11 cellular contexts compared by ENCODE assay signal in genomic region chr5:150670961-150671337, GRCh38. TPM values are rescaled to one million over a fixed set of nuclear protein-coding genes. Genes with fewer than 3 reads are reported as not detected.
DNase-seq lines count a peak whose midpoint lies in the region; ATAC-seq and TF ChIP-seq lines count a peak whose summit lies in the region.
"Had no signal": no experiment of that assay in that cellular context is flagged by ENCODE, and none has a peak within 500 bp of the region (broad histone marks: within the 10 kb centered on the region; RNA-seq: fewer than 3 reads in every experiment).

No MANE protein-coding gene starts in this region.

- peak overlapping the region; percentile 82 to 97 (median 92) for H3K27ac ChIP-seq in gastrocnemius medialis
- H3K27ac ChIP-seq: neutrophil had no signal

- peaks cover 25% of the 10 kb centered on the region for H3K27me3 Mint-ChIP-seq in activated CD8-positive, alpha-beta memory T cell treated with anti-CD3 and anti-CD28 coated beads, Interleukin-2, amount 10 ng/mL, durations not matched to agents 7 days and 5 days
- H3K27me3 Mint-ChIP-seq in IgD-negative memory B cell (peaks cover 24% of the 10 kb centered on the region), HFFc6 (ENCODE audit: insufficient read depth) (peaks cover 5% of the 10 kb centered on the region)

- no peak overlapping the region for H3K4me3 Mint-ChIP-seq in activated CD8-positive, alpha-beta memory T cell treated with anti-CD3 and anti-CD28 coated beads, Interleukin-2, amount 10 ng/mL, durations not matched to agents 7 days and 5 days
- H3K4me3 Mint-ChIP-seq in IgD-negative memory B cell (peak overlapping the region in 3 of 4 donors; percentile 49 to 76 (median 63)), HFFc6 (no peak overlapping the region)

- DNase-seq in activated CD8-positive, alpha-beta memory T cell treated with anti-CD3 and anti-CD28 coated beads for 24 hours: peak; percentile 21
- no peak for DNase-seq in activated CD8-positive, alpha-beta memory T cell treated with anti-CD3 and anti-CD28 coated beads, Interleukin-2, amount 10 ng/mL, durations not matched to agents 7 days and 5 days
- DNase-seq in gastrocnemius medialis: no peak
- DNase-seq in hepatic stellate cell (ENCODE audit: low spot score): no peak
- no peak for DNase-seq in HFFc6
- DNase-seq: DMS79, NCI-H1417 treated with DMSO at 0.1 percent for 48 hours had no signal

- peaks cover 4% of the 10 kb centered on the region for H3K4me1 Mint-ChIP-seq in activated CD8-positive, alpha-beta memory T cell treated with anti-CD3 and anti-CD28 coated beads, Interleukin-2, amount 10 ng/mL, durations not matched to agents 7 days and 5 days
- H3K4me1 Mint-ChIP-seq in IgD-negative memory B cell (peaks cover 3 to 6% (median 4%) of the 10 kb centered on the region in 3 donors), HFFc6 (ENCODE audit: low read depth) (peaks cover 22% of the 10 kb centered on the region)

- TF ChIP-seq POLR2A in gastrocnemius medialis (IDR thresholded peaks at IDR 0.05): no peak

- in situ Hi-C loops in gastrocnemius medialis (cut with MboI; ENCODE audit: low sequenced_read_pairs in 4 of 4): no loop called here

- peaks cover 51 to 78% of the 10 kb centered on the region in 2 donors for H3K4me1 ChIP-seq in gastrocnemius medialis

- H3K4me3 ChIP-seq in iPS-11a (ENCODE audit: low read depth, low read length) (peak overlapping the region; percentile 89), gastrocnemius medialis (no peak overlapping the region)

- no peak overlapping the region for H3K27ac Mint-ChIP-seq in activated CD8-positive, alpha-beta memory T cell treated with anti-CD3 and anti-CD28 coated beads, Interleukin-2, amount 10 ng/mL, durations not matched to agents 7 days and 5 days
- H3K27ac Mint-ChIP-seq in IgD-negative memory B cell (no peak overlapping the region), HFFc6 (no peak overlapping the region)

- no peaks in the 10 kb centered on the region for H3K9me3 ChIP-seq in gastrocnemius medialis
- H3K9me3 ChIP-seq: neutrophil had no signal

- H3K36me3 Mint-ChIP-seq in activated CD8-positive, alpha-beta memory T cell treated with anti-CD3 and anti-CD28 coated beads, Interleukin-2, amount 10 ng/mL, durations not matched to agents 7 days and 5 days: no peaks in the 10 kb centered on the region
- H3K36me3 Mint-ChIP-seq in IgD-negative memory B cell: peaks cover 6% of the 10 kb centered on the region
- no peaks in the 10 kb centered on the region for H3K36me3 Mint-ChIP-seq in HFFc6 (ENCODE audit: low read depth)

- intact Hi-C loops in gastrocnemius medialis (cut with DNase I; ENCODE audit: low total_unique reads): loop anchor here (10.0 kb wide), 1 partner anchor 226 kb away; the partner anchor contains the start of gene RPS14

- no peak for TF ChIP-seq CTCF in gastrocnemius medialis (IDR thresholded peaks at IDR 0.05 in 4 of 5, conservative IDR thresholded peaks at IDR 0.05 in 1 of 5)
- TF ChIP-seq CTCF in HFFc6 (IDR thresholded peaks at IDR 0.05): no peak

- H3K27me3 ChIP-seq in gastrocnemius medialis: no peaks in the 10 kb centered on the region

- CTCF ChIA-PET in activated CD8-positive, alpha-beta memory T cell treated with anti-CD3 and anti-CD28 coated beads, Interleukin-2, amount 10 ng/mL, durations not matched to agents 7 days and 5 days (lab: Charles Lee): interaction anchor here (1.0 to 1.1 kb wide), 3 partner anchors 10 to 108 kb away, joined by 3 to 4 read pairs (median 3); partner anchors contain the start of genes MYOZ3 and SMIM3

- H3K9me3 Mint-ChIP-seq in activated CD8-positive, alpha-beta memory T cell treated with anti-CD3 and anti-CD28 coated beads, Interleukin-2, amount 10 ng/mL, durations not matched to agents 7 days and 5 days (ENCODE audit: low read depth): no peaks in the 10 kb centered on the region
- H3K9me3 Mint-ChIP-seq in IgD-negative memory B cell (no peaks in the 10 kb centered on the region), HFFc6 (no peaks in the 10 kb centered on the region)

- H3K36me3 ChIP-seq in gastrocnemius medialis: no peaks in the 10 kb centered on the region
- H3K36me3 ChIP-seq: neutrophil had no signal

- ATAC-seq in activated CD8-positive, alpha-beta memory T cell treated with anti-CD3 and anti-CD28 coated beads, Interleukin-2, amount 10 ng/mL, durations not matched to agents 7 days and 5 days: no peak
- ATAC-seq in gastrocnemius medialis: no peak
- no peak for ATAC-seq in HG03460 (IDR thresholded peaks at IDR 0.05; ENCODE audit: unreplicated experiment)

RNA-seq across cellular contexts. Expression of gene MYOZ3, which starts 9.9 kb away (rescaled TPM):
- not detected for total RNA-seq in activated CD8-positive, alpha-beta memory T cell treated with anti-CD3 and anti-CD28 coated beads, Interleukin-2, amount 10 ng/mL, durations not matched to agents 7 days and 5 days
- polyA plus RNA-seq in IgD-negative memory B cell: not detected
- 10 to 100 TPM in 3 of 4 donors, 1 to 10 TPM in 1; 4.8 to 12.6 (median 11.3) TPM for total RNA-seq in gastrocnemius medialis
- total RNA-seq in HFFc6 (2021; fragmentation: NEBNext Ultra II Directional; extraction: Animal tissue kit (Norgen Biotek cat#: 25700)): under 1 TPM in 2 of 6 experiments, not detected in 4; 0.05 to 0.14 TPM

RNA-seq across cellular contexts. Expression of gene RBM22, which starts 29.9 kb away (rescaled TPM):
- 10 to 100 TPM; 63.3 to 78.7 TPM for total RNA-seq in activated CD8-positive, alpha-beta memory T cell treated with anti-CD3 and anti-CD28 coated beads, Interleukin-2, amount 10 ng/mL, durations not matched to agents 7 days and 5 days
- polyA plus RNA-seq in IgD-negative memory B cell: 69.5 TPM
- total RNA-seq in gastrocnemius medialis: 10 to 100 TPM; 22.5 to 31.0 (median 26.2) TPM
- total RNA-seq in HFFc6 (2021; fragmentation: NEBNext Ultra II Directional; extraction: Animal tissue kit (Norgen Biotek cat#: 25700)): 10 to 100 TPM; 32.6 to 40.2 (median 35.4) TPM

RNA-seq across cellular contexts. Expression of gene SYNPO, which starts 30.5 kb away (rescaled TPM):
- total RNA-seq in activated CD8-positive, alpha-beta memory T cell treated with anti-CD3 and anti-CD28 coated beads, Interleukin-2, amount 10 ng/mL, durations not matched to agents 7 days and 5 days: under 1 TPM; 0.05 to 0.09 TPM
- polyA plus RNA-seq in IgD-negative memory B cell: 4.8 TPM
- total RNA-seq in gastrocnemius medialis: 100 to 1,000 TPM; 419 to 569 (median 539) TPM
- total RNA-seq in HFFc6 (2021; fragmentation: NEBNext Ultra II Directional; extraction: Animal tissue kit (Norgen Biotek cat#: 25700)): 10 to 100 TPM; 35.6 to 50.7 (median 47.8) TPM

Comparison
In these comparisons a context has a peak if more than half of its experiments do, and no peak if none do; other contexts are left out.
1. H3K4me3 Mint-ChIP-seq: peak in IgD-negative memory B cell (3 of 4); none in activated CD8-positive, alpha-beta memory T cell treated with anti-CD3 and anti-CD28 coated beads, Interleukin-2, amount 10 ng/mL, durations not matched to agents 7 days and 5 days (single experiment) and HFFc6 (single experiment).
2. RNA of gene MYOZ3, which starts 9.9 kb away (total RNA-seq): 4.8 to 12.6 TPM in gastrocnemius medialis; 0.05 to 0.14 TPM in HFFc6 and not detected in activated CD8-positive, alpha-beta memory T cell treated with anti-CD3 and anti-CD28 coated beads, Interleukin-2, amount 10 ng/mL, durations not matched to agents 7 days and 5 days; every median in the first group is over 4 times any median in the second.
3. RNA of gene SYNPO, which starts 30.5 kb away (total RNA-seq): 419 to 569 TPM in gastrocnemius medialis and 35.6 to 50.7 TPM in HFFc6; 0.05 to 0.09 TPM in activated CD8-positive, alpha-beta memory T cell treated with anti-CD3 and anti-CD28 coated beads, Interleukin-2, amount 10 ng/mL, durations not matched to agents 7 days and 5 days; every median in the first group is over 10 times any median in the second.